Comparison of ENCODE assay signal across 8 cellular contexts in the genomic region with DNA sequence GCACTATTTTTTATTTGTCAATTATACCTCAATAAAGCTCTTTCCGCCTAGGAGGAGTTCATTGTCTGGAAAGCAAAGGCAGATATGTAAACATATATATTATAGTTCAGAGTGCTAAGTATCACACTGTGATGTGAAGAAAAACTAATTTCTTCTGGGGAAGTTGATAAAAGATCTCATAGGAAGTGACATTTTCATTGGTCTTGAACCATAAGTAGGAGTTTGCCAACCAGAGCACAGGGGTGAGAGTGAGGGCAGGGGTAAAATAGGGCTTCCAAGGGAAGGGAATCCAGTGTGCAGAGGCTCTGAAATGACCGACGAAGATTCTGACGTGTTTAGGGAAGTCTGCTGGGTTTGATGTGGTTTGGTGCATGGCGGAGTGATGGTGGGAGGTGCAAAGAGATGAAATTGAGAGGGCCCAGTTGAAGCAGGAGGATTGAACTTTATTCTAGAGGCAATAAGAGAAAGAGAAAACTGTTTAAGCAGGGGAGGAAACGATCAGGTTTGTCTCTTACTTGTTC.
DNase-seq lines count a peak whose midpoint lies in the region; ATAC-seq lines count a peak whose summit lies in the region.

No MANE protein-coding gene starts in this region.

- peak; percentile 44 for ATAC-seq in GM19351 (IDR thresholded peaks at IDR 0.05; ENCODE audit: unreplicated experiment)

- H3K4me1 ChIP-seq in duodenal mucosa (ENCODE audit: control insufficient read depth in 1 of 2, insufficient read depth in 2 of 2, low read length in 2 of 2) (peaks cover 15 to 19% of the 10 kb centered on the region in 2 donors), mucosa of stomach (ENCODE audit: control insufficient read depth, insufficient read depth, low read length) (peaks cover 6% of the 10 kb centered on the region), stomach smooth muscle (ENCODE audit: control insufficient read depth, insufficient read depth, low read length) (peaks cover 15% of the 10 kb centered on the region)

- peak overlapping the region; percentile 64 to 80 for H3K9ac ChIP-seq in duodenal mucosa (ENCODE audit: low read depth in 1 of 2, low read length in 2 of 2)
- peak overlapping the region; percentile 81 for H3K9ac ChIP-seq in mucosa of stomach (ENCODE audit: low read length)
- peak overlapping the region; percentile 85 to 91 for H3K9ac ChIP-seq in stomach smooth muscle (ENCODE audit: low read length in 2 of 2)

- H3K36me3 ChIP-seq in duodenal mucosa (ENCODE audit: control insufficient read depth in 1 of 2, insufficient read depth in 2 of 2, low read length in 2 of 2) (no peaks in the 10 kb centered on the region), mucosa of stomach (ENCODE audit: control insufficient read depth, insufficient read depth, low read length) (no peaks in the 10 kb centered on the region), stomach smooth muscle (ENCODE audit: control insufficient read depth in 2 of 2, insufficient read depth in 2 of 2, low read length in 2 of 2) (no peaks in the 10 kb centered on the region)

- H3K27me3 ChIP-seq in duodenal mucosa (ENCODE audit: control insufficient read depth in 1 of 2, insufficient read depth in 2 of 2, low read length in 2 of 2), result no peaks in the 10 kb centered on the region
- H3K27me3 ChIP-seq in mucosa of stomach (ENCODE audit: control insufficient read depth, insufficient read depth, low read length), result no peaks in the 10 kb centered on the region
- H3K27me3 ChIP-seq in stomach smooth muscle (ENCODE audit: control insufficient read depth in 1 of 2, insufficient read depth in 2 of 2, low read length in 2 of 2), result no peaks in the 10 kb centered on the region

- H3K27ac ChIP-seq in duodenal mucosa (ENCODE audit: low read depth, low read length), result no peak overlapping the region
- H3K27ac ChIP-seq in stomach smooth muscle (ENCODE audit: low read length), result peak overlapping the region; percentile 58

- DNase-seq in AG08396 (ENCODE audit: low spot score), result peak; percentile 29
- peak; percentile 61 for DNase-seq in KG1 (lab: John Stamatoyannopoulos, UW)
- peak; percentile 36 for DNase-seq in activated CD4-positive, alpha-beta T cell treated with anti-CD3 and anti-CD28 coated beads for 1 hour
- no peak for DNase-seq in NCI-H2227 (lab: John Stamatoyannopoulos, UW; ENCODE audit: unreplicated experiment)

- H3K4me3 ChIP-seq in duodenal mucosa (ENCODE audit: low read depth in 1 of 2, low read length in 2 of 2), result peak overlapping the region; percentile 89 to 93
- H3K4me3 ChIP-seq in mucosa of stomach (ENCODE audit: low read length), result peak overlapping the region; percentile 97
- H3K4me3 ChIP-seq in stomach smooth muscle (ENCODE audit: low read length in 2 of 2), result peak overlapping the region; percentile 89 to 98

- H3K9me3 ChIP-seq in duodenal mucosa (ENCODE audit: control insufficient read depth in 1 of 2, low read length in 2 of 2) (no peaks in the 10 kb centered on the region), mucosa of stomach (ENCODE audit: control insufficient read depth, low read length) (no peaks in the 10 kb centered on the region), stomach smooth muscle (ENCODE audit: control insufficient read depth in 2 of 2, low read length in 2 of 2) (no peaks in the 10 kb centered on the region)
